In the genomic region with DNA sequence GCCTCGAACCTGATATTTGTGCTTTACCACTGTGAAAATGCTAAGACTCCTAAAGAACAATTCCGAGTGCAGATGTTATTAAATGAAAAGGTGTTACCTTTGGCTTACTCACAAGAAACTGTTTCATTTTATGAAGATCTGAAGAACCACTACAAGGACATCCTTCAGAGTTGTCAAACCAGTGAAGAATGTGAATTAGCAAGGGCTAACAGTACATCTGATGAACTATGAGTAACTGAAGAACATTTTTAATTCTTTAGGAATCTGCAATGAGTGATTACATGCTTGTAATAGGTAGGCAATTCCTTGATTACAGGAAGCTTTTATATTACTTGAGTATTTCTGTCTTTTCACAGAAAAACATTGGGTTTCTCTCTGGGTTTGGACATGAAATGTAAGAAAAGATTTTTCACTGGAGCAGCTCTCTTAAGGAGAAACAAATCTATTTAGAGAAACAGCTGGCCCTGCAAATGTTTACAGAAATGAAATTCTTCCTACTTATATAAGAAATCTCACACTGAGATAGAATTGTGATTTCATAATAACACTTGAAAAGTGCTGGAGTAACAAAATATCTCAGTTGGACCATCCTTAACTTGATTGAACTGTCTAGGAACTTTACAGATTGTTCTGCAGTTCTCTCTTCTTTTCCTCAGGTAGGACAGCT, we compare ENCODE assay signal across 1 cellular context.
TF ChIP-seq lines count a peak whose summit lies in the region.

No MANE protein-coding gene starts in this region.

TF ChIP-seq in WTC11, 78 proteins besides CTCF, POLR2A, EP300 and RAD21:
- TF ChIP-seq ETV6 (CRISPR knock-in tag; IDR thresholded peaks at IDR 0.05) (no peak), FOXP1 (CRISPR knock-in tag; IDR thresholded peaks at IDR 0.05; ENCODE audit: borderline replicate concordance) (no peak), MYBL2 (CRISPR knock-in tag; IDR thresholded peaks at IDR 0.05) (no peak), ZNF219 (CRISPR knock-in tag; IDR thresholded peaks at IDR 0.05; ENCODE audit: borderline replicate concordance) (no peak), EMX1 (CRISPR knock-in tag; IDR thresholded peaks at IDR 0.05) (no peak), ATF1 (CRISPR knock-in tag; IDR thresholded peaks at IDR 0.05) (no peak), TEAD1 (CRISPR knock-in tag; IDR thresholded peaks at IDR 0.05) (no peak), SMAD3 (CRISPR knock-in tag; IDR thresholded peaks at IDR 0.05; ENCODE audit: borderline replicate concordance) (no peak), NFYB (CRISPR knock-in tag; conservative IDR thresholded peaks at IDR 0.05; ENCODE audit: low read depth) (no peak), ZNF416 (CRISPR knock-in tag; IDR thresholded peaks at IDR 0.05) (no peak), SMAD4 (CRISPR knock-in tag; IDR thresholded peaks at IDR 0.05) (no peak), KAT7 (CRISPR knock-in tag; IDR thresholded peaks at IDR 0.05; ENCODE audit: borderline replicate concordance) (no peak), ZNF671 (CRISPR knock-in tag; IDR thresholded peaks at IDR 0.05) (no peak), NR2C2 (CRISPR knock-in tag; IDR thresholded peaks at IDR 0.05) (no peak), TP53 (CRISPR knock-in tag; IDR thresholded peaks at IDR 0.05) (no peak), IRF2 (CRISPR knock-in tag; IDR thresholded peaks at IDR 0.05; ENCODE audit: borderline replicate concordance, low read depth) (no peak)
- TF ChIP-seq, protein P1, sequence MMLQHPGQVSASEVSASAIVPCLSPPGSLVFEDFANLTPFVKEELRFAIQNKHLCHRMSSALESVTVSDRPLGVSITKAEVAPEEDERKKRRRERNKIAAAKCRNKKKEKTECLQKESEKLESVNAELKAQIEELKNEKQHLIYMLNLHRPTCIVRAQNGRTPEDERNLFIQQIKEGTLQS (CRISPR knock-in tag; conservative IDR thresholded peaks at IDR 0.05), result no peak
- TF ChIP-seq, protein P2, sequence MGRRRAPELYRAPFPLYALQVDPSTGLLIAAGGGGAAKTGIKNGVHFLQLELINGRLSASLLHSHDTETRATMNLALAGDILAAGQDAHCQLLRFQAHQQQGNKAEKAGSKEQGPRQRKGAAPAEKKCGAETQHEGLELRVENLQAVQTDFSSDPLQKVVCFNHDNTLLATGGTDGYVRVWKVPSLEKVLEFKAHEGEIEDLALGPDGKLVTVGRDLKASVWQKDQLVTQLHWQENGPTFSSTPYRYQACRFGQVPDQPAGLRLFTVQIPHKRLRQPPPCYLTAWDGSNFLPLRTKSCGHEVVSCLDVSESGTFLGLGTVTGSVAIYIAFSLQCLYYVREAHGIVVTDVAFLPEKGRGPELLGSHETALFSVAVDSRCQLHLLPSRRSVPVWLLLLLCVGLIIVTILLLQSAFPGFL (CRISPR knock-in tag; IDR thresholded peaks at IDR 0.05; ENCODE audit: borderline replicate concordance), result no peak
- TF ChIP-seq, protein P3, sequence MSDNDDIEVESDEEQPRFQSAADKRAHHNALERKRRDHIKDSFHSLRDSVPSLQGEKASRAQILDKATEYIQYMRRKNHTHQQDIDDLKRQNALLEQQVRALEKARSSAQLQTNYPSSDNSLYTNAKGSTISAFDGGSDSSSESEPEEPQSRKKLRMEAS (CRISPR knock-in tag; IDR thresholded peaks at IDR 0.05), result no peak
- TF ChIP-seq, protein P4, sequence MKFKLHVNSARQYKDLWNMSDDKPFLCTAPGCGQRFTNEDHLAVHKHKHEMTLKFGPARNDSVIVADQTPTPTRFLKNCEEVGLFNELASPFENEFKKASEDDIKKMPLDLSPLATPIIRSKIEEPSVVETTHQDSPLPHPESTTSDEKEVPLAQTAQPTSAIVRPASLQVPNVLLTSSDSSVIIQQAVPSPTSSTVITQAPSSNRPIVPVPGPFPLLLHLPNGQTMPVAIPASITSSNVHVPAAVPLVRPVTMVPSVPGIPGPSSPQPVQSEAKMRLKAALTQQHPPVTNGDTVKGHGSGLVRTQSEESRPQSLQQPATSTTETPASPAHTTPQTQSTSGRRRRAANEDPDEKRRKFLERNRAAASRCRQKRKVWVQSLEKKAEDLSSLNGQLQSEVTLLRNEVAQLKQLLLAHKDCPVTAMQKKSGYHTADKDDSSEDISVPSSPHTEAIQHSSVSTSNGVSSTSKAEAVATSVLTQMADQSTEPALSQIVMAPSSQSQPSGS (CRISPR knock-in tag; IDR thresholded peaks at IDR 0.05; ENCODE audit: borderline replicate concordance, low read depth), result no peak
